In the genomic region with DNA sequence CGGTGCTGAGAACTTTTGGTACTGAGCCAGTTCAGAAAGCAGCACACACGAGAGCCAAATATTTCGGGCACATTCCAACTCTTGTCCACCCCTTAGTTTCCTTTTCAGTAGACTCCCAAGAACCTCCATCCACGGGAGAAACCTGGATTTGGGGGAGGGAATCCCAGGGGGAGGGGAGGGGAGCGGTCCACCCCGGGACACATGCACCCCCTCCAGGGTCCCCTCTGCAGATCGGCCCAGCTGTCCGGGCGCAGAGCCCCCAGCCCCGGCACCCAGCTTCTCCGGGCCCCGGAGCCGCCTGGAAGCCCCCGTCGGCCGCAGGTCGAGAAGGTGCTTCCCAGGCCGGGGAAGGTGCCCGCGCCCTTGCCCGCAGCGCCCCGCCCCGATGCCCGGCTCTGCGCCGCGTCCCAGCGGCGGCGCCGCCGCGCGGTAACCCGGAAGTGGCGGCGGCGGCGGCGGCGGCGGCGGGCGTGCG, we compare ENCODE assay signal across 7 cellular contexts. TPM values are rescaled to one million over a fixed set of nuclear protein-coding genes. Genes with fewer than 3 reads are reported as not detected.
A peak's percentile ranks its signal among the peaks of the same experiment; 100 is the strongest.
DNase-seq lines count a peak whose midpoint lies in the region; ATAC-seq, FAIRE-seq and TF ChIP-seq lines count a peak whose summit lies in the region.

No MANE protein-coding gene starts in this region.

- DNase-seq in T-cell (peak in 17 of 34 experiments; percentile 0 to 31 (median 10)), bronchial epithelial cell (ENCODE audit: low read depth) (no peak), right lobe of liver (peak in 2 of 3 donors; percentile 57 to 63), DMS79 (lab: John Stamatoyannopoulos, UW) (no peak)
- DNase-seq in stimulated activated naive CD8-positive, alpha-beta T cell treated with anti-CD3 and anti-CD28 coated beads, Interleukin-15, Interleukin-2, amounts not matched to agents 100 U/mL and 50 U/mL, for 24 hours: peak; percentile 48

- peak overlapping the region; percentile 28 to 48 (median 44) for H3K27ac ChIP-seq in right lobe of liver

- H3K4me3 Mint-ChIP-seq in T-cell: peak overlapping the region; percentile 84 to 86 (median 85)

- TF ChIP-seq CTCF in bronchial epithelial cell (IDR thresholded peaks at IDR 0.05; ENCODE audit: insufficient read depth, low read length, severe bottlenecking) (no peak), right lobe of liver (IDR thresholded peaks at IDR 0.05) (no peak)

- CTCF ChIA-PET in T-cell (lab: Charles Lee): interaction anchor here in 1 of 2 donors (0.7 to 1.2 kb wide), 2 partner anchors 10 to 25 kb away, joined by 3 to 5 read pairs; no protein-coding TSS in a partner anchor

- POLR2A ChIA-PET in T-cell (lab: Charles Lee): no interaction called here

- H3K4me1 ChIP-seq in right lobe of liver: peaks cover 0 to 17% (median 2%) of the 10 kb centered on the region in 4 donors

- ATAC-seq in GM19025 (IDR thresholded peaks at IDR 0.05; ENCODE audit: low read depth, unreplicated experiment) (peak; percentile 37), HG02981 (IDR thresholded peaks at IDR 0.05; ENCODE audit: unreplicated experiment) (peak; percentile 29), T-cell (replicated peaks in 1 of 4) (peak; percentile 12 to 55 (median 46)), right lobe of liver (peak; percentile 49 to 61 (median 50))
- ATAC-seq in stimulated activated naive CD8-positive, alpha-beta T cell treated with anti-CD3 and anti-CD28 coated beads, Interleukin-15, Interleukin-2, amounts not matched to agents 100 U/mL and 50 U/mL, for 24 hours: peak; percentile 24

- H3K4me3 ChIP-seq in bronchial epithelial cell (ENCODE audit: low read depth, low read length) (peak overlapping the region; percentile 61), right lobe of liver (peak overlapping the region; percentile 65 to 80 (median 72))

- H3K9me3 ChIP-seq in right lobe of liver: no peaks in the 10 kb centered on the region

- no peaks in the 10 kb centered on the region for H3K36me3 Mint-ChIP-seq in T-cell

- intact Hi-C loops in right lobe of liver (cut with DNase I): no loop called here

- TF ChIP-seq POLR2A in right lobe of liver (IDR thresholded peaks at IDR 0.05): no peak

- no peaks in the 10 kb centered on the region for H3K36me3 ChIP-seq in bronchial epithelial cell (ENCODE audit: control insufficient read depth, insufficient read depth, low read length)
- no peaks in the 10 kb centered on the region for H3K36me3 ChIP-seq in right lobe of liver

- H3K27ac Mint-ChIP-seq in T-cell: peak overlapping the region; percentile 23 to 80

- H3K27me3 Mint-ChIP-seq in T-cell: peaks cover 0 to 7% of the 10 kb centered on the region in 2 donors

- peaks cover 18 to 27% (median 26%) of the 10 kb centered on the region in 3 donors for H3K4me1 Mint-ChIP-seq in T-cell

- no peaks in the 10 kb centered on the region for H3K9me3 Mint-ChIP-seq in T-cell

- WGBS in right lobe of liver (ENCODE audit: insufficient coverage, low coverage, low lambda C conversion rate, missing lambda C conversion rate): 1% methylated on average over 14 of the region's 46 CpGs

- no peaks in the 10 kb centered on the region for H3K27me3 ChIP-seq in bronchial epithelial cell (ENCODE audit: control insufficient read depth, insufficient read depth, low read length)
- H3K27me3 ChIP-seq in right lobe of liver: no peaks in the 10 kb centered on the region

- FAIRE-seq in bronchial epithelial cell (lab: Jason Lieb, UNC): no peak

RNA-seq across cellular contexts. Expression of gene ABHD17C, which starts 0.4 kb away (rescaled TPM):
- total RNA-seq in T-cell (1 to 10 TPM; 2.2 to 4.4 (median 3.0) TPM), bronchial epithelial cell (25.9 and 30.5 TPM in 2 replicates), right lobe of liver (1 to 10 TPM; 2.0 to 5.5 (median 3.0) TPM)

Comparison
In these comparisons a context has a peak if more than half of its experiments do, and no peak if none do; other contexts are left out.
1. DNase-seq: peak in right lobe of liver (2 of 3) and stimulated activated naive CD8-positive, alpha-beta T cell treated with anti-CD3 and anti-CD28 coated beads, Interleukin-15, Interleukin-2, amounts not matched to agents 100 U/mL and 50 U/mL, for 24 hours (single experiment); none in bronchial epithelial cell (single experiment) and DMS79 (single experiment).
2. Peak in every context shown above with its lines, with median percentiles within 50 percentile points of each other: ATAC-seq.